In genomic region chr3:113947372-113948014, GRCh38 we compare ENCODE assay signal across 8 cellular contexts. TPM values are rescaled to one million over a fixed set of nuclear protein-coding genes. Genes with fewer than 3 reads are reported as not detected.
DNase-seq lines count a peak whose midpoint lies in the region; FAIRE-seq and TF ChIP-seq lines count a peak whose summit lies in the region.

A gene with protein sequence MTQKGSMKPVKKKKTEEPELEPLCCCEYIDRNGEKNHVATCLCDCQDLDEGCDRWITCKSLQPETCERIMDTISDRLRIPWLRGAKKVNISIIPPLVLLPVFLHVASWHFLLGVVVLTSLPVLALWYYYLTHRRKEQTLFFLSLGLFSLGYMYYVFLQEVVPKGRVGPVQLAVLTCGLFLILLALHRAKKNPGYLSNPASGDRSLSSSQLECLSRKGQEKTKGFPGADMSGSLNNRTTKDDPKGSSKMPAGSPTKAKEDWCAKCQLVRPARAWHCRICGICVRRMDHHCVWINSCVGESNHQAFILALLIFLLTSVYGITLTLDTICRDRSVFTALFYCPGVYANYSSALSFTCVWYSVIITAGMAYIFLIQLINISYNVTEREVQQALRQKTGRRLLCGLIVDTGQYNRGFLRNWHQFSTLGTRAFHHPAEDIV (plus strand): TSS chr3:113948013. CDS start chr3:113948803, 790 bp downstream.

- under 1% methylated on average over 80 of the region's 80 CpGs for WGBS in thymus

- H3K27me3 ChIP-seq in osteoblast (ENCODE audit: insufficient read depth, low read length) = peaks cover 36% of the 10 kb centered on the region
- no peaks in the 10 kb centered on the region for H3K27me3 ChIP-seq in thymus (ENCODE audit: control insufficient read depth, insufficient read depth)

- peak; percentile 20 for FAIRE-seq in H54 (lab: Jason Lieb, UNC)

- no peaks in the 10 kb centered on the region for H3K79me2 ChIP-seq in osteoblast (ENCODE audit: insufficient read depth, low read length)

- H3K9me3 ChIP-seq in osteoblast (ENCODE audit: low read depth, low read length) = no peaks in the 10 kb centered on the region
- H3K9me3 ChIP-seq in thymus (ENCODE audit: control insufficient read depth) = no peaks in the 10 kb centered on the region

- peak; percentile 38 for DNase-seq in ELF-1 (ENCODE audit: low read depth, low spot score)
- peak; percentile 80 for DNase-seq in H54 (ENCODE audit: insufficient read length, low spot score)
- peak; percentile 87 for DNase-seq in LoVo (ENCODE audit: low spot score)
- DNase-seq in SHP77 treated with DMSO at 0.1 percent for 48 hours (lab: John Stamatoyannopoulos, UW) = peak; percentile 42
- peak; percentile 68 for DNase-seq in activated naive CD4-positive, alpha-beta T cell treated with Interleukin-2 at 50 U/mL for 16 hours
- peak; percentile 24 for DNase-seq in globus pallidus (ENCODE audit: low spot score)
- DNase-seq in osteoblast (ENCODE audit: insufficient read length, low spot score, missing footprints) = peak; percentile 91

- H3K4me3 ChIP-seq in osteoblast (ENCODE audit: insufficient read depth, low read length) (peak within 1 kb of the TSS; percentile 75), thymus (ENCODE audit: low read length) (peak within 1 kb of the TSS; percentile 72)

- H3K27ac ChIP-seq in osteoblast (ENCODE audit: low read depth, low read length) (no peak within 1 kb of the TSS), thymus (ENCODE audit: low read depth) (no peak within 1 kb of the TSS)

- H3K4me2 ChIP-seq in osteoblast (ENCODE audit: insufficient read depth, low read length) = peak within 1 kb of the TSS; percentile 89

- TF ChIP-seq CTCF in osteoblast (IDR thresholded peaks at IDR 0.05; ENCODE audit: extremely low read depth, low read depth, low read length) = no peak

- TF ChIP-seq POLR2A in H54 (IDR thresholded peaks at IDR 0.05; ENCODE audit: low read depth, low read length) = no peak

- peak within 1 kb of the TSS; percentile 89 for H2AFZ ChIP-seq in osteoblast (ENCODE audit: low read length)

- no peaks in the 10 kb centered on the region for H4K20me1 ChIP-seq in osteoblast (ENCODE audit: insufficient read depth, low read length)

- no peaks in the 10 kb centered on the region for H3K36me3 ChIP-seq in osteoblast (ENCODE audit: insufficient read depth, low read length)
- H3K36me3 ChIP-seq in thymus (ENCODE audit: control insufficient read depth, insufficient read depth) = no peaks in the 10 kb centered on the region

- H3K4me1 ChIP-seq in osteoblast (ENCODE audit: insufficient read depth, low read length) = peaks cover 8% of the 10 kb centered on the region
- H3K4me1 ChIP-seq in thymus (ENCODE audit: control insufficient read depth, insufficient read depth, low read length) = peaks cover 3% of the 10 kb centered on the region

RNA-seq across cellular contexts. Expression of the gene that starts here (rescaled TPM):
- 0.88 and 1.1 TPM in 2 replicates for total RNA-seq in osteoblast
- polyA plus RNA-seq in thymus = 2.2 TPM

Comparison
In these comparisons a context has a peak if more than half of its experiments do, and no peak if none do; other contexts are left out.
1. DNase-seq: peak in every context shown above with its lines; median percentile 91 in osteoblast; 87 in LoVo; 80 in H54; 68 in activated naive CD4-positive, alpha-beta T cell treated with Interleukin-2 at 50 U/mL for 16 hours; 42 in SHP77 treated with DMSO at 0.1 percent for 48 hours; 38 in ELF-1; 24 in globus pallidus.